Comparison of ENCODE assay signal across 10 cellular contexts in the genomic region with DNA sequence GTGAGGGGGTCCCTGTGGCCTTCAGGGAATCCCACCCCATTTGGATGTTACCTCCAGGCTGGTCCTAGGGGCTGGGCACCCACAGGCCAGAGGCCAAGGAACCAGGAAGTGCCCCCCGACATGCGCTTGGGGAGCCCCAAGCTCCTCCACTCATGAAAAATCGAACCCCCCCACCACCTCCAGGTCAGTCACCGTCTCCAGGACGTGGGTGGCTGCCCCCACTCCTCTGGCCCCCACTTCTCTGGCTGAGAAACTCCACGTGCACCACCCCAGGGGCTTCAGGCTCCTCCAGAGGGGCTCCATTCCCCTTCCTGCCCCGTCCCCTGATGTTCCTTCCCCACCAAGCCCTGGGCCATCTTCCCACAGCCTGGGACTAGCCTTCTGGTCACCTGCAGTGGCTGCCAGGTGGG. TPM values are rescaled to one million over a fixed set of nuclear protein-coding genes. Genes with fewer than 3 reads are reported as not detected.
A peak's percentile ranks its signal among the peaks of the same experiment; 100 is the strongest.
DNase-seq lines count a peak whose midpoint lies in the region; ATAC-seq and TF ChIP-seq lines count a peak whose summit lies in the region.
"Had no signal": no experiment of that assay in that cellular context is flagged by ENCODE, and none has a peak within 500 bp of the region (broad histone marks: within the 10 kb centered on the region; RNA-seq: fewer than 3 reads in every experiment).

No MANE protein-coding gene starts in this region.

- peaks cover 19% of the 10 kb centered on the region for H3K27me3 Mint-ChIP-seq in MCF 10A (ENCODE audit: insufficient read depth, unreplicated experiment)
- H3K27me3 Mint-ChIP-seq in osteocyte (ENCODE audit: unreplicated experiment), result no peaks in the 10 kb centered on the region

- POLR2A ChIA-PET in MCF 10A (lab: Yijun Ruan, JAX), result interaction anchor here (0.6 kb wide), 1 partner anchor 118 kb away, joined by 3 read pairs; no protein-coding TSS in a partner anchor

- H3K4me1 ChIP-seq in breast epithelium (peaks cover 0 to 4% of the 10 kb centered on the region in 2 donors), heart right ventricle (peaks cover 28 to 53% (median 39%) of the 10 kb centered on the region in 9 donors), psoas muscle (peaks cover 12% of the 10 kb centered on the region)

- no peak overlapping the region for H3K27ac Mint-ChIP-seq in MCF 10A (ENCODE audit: low read depth, unreplicated experiment)
- no peak overlapping the region for H3K27ac Mint-ChIP-seq in osteocyte (ENCODE audit: unreplicated experiment)
- H3K27ac Mint-ChIP-seq: mesothelial cell of epicardium had no signal

- 86 to 91% methylated on average over 7 of the region's 7 CpGs for whole genome bisulfite sequencing in heart right ventricle, 2 donors
- WGBS in psoas muscle, 3 donors, result 87 to 93% (median 92%) methylated on average over 6 to 7 of the region's 7 CpGs

- BruUV-seq in MCF 10A (replicated peaks; lab: Mats Ljungman, UMichigan), result no TSS peak

- H3K9me3 ChIP-seq in breast epithelium (no peaks in the 10 kb centered on the region), heart right ventricle (no peaks in the 10 kb centered on the region), psoas muscle (no peaks in the 10 kb centered on the region)

- peaks cover 0 to 5% of the 10 kb centered on the region in 2 donors for H3K27me3 ChIP-seq in breast epithelium
- H3K27me3 ChIP-seq in heart right ventricle, result no peaks in the 10 kb centered on the region
- peaks cover 0 to 28% (median 5%) of the 10 kb centered on the region in 3 donors for H3K27me3 ChIP-seq in psoas muscle (ENCODE audit: insufficient read depth in 3 of 3, low read length in 2 of 3)

- no peak for TF ChIP-seq POLR2A in breast epithelium (IDR thresholded peaks at IDR 0.05)

- TF ChIP-seq CTCF in breast epithelium (IDR thresholded peaks at IDR 0.05) (no peak), MCF 10A (IDR thresholded peaks at IDR 0.05; ENCODE audit: unreplicated experiment) (no peak), heart right ventricle (IDR thresholded peaks at IDR 0.05) (no peak), psoas muscle (IDR thresholded peaks at IDR 0.05) (no peak), GM20000 (IDR thresholded peaks at IDR 0.05; ENCODE audit: extremely low read depth, missing control alignments) (no peak), osteocyte (IDR thresholded peaks at IDR 0.05) (no peak)

- H3K4me3 ChIP-seq in breast epithelium, result no peak overlapping the region
- H3K4me3 ChIP-seq in heart right ventricle, result no peak overlapping the region
- no peak overlapping the region for H3K4me3 ChIP-seq in psoas muscle

- intact Hi-C loops in breast epithelium (cut with DNase I; ENCODE audit: low total_unique reads), result no loop called here
- intact Hi-C loops in MCF 10A (cut with micrococcal nuclease), result no loop called here
- intact Hi-C loops in heart right ventricle (cut with DNase I), result loop anchor here in 4 of 10 donors (2.0 to 5.0 kb wide), 3 partner anchors 34 to 47 kb away; no protein-coding TSS in a partner anchor
- intact Hi-C loops in psoas muscle (cut with DNase I), result loop anchor here in 1 of 2 donors (5.0 kb wide), 1 partner anchor 34 kb away; no protein-coding TSS in a partner anchor

- CTCF ChIA-PET in MCF 10A (lab: Yijun Ruan, JAX), result no interaction called here

- DNase-seq in breast epithelium (ENCODE audit: low spot score in 2 of 2) (no peak), MCF 10A (ENCODE audit: unreplicated experiment) (no peak), heart right ventricle (peak in 1 of 2 donors; percentile 19), psoas muscle (peak in 1 of 2 donors; percentile 17), HT-29 (ENCODE audit: low spot score) (no peak), GM20000 (ENCODE audit: low spot score) (no peak), KBM-7 (no peak), osteocyte (ENCODE audit: extremely low spot score, unreplicated experiment) (no peak)

- H3K9me3 Mint-ChIP-seq in MCF 10A (ENCODE audit: unreplicated experiment), result no peaks in the 10 kb centered on the region
- no peaks in the 10 kb centered on the region for H3K9me3 Mint-ChIP-seq in osteocyte (ENCODE audit: unreplicated experiment)
- H3K9me3 Mint-ChIP-seq: T-cell had no signal

- no peak overlapping the region for H3K4me3 Mint-ChIP-seq in MCF 10A (ENCODE audit: unreplicated experiment)
- no peak overlapping the region for H3K4me3 Mint-ChIP-seq in osteocyte (ENCODE audit: unreplicated experiment)
- H3K4me3 Mint-ChIP-seq: mesothelial cell of epicardium, T-cell had no signal

- in situ Hi-C loops in KBM-7 (cut with MboI; ENCODE audit: low pct_unique_long_range_greater_than_20kb, low sequenced_read_pairs), result no loop called here

- ATAC-seq in heart right ventricle (no peak), psoas muscle (no peak)
- ATAC-seq: T-cell had no signal

- H3K27ac ChIP-seq in breast epithelium (peak overlapping the region; percentile 66 to 85), heart right ventricle (peak overlapping the region; percentile 78 to 94 (median 85)), psoas muscle (peak overlapping the region; percentile 84)

- no peaks in the 10 kb centered on the region for H3K36me3 Mint-ChIP-seq in MCF 10A (ENCODE audit: insufficient read depth, unreplicated experiment)
- no peaks in the 10 kb centered on the region for H3K36me3 Mint-ChIP-seq in osteocyte (ENCODE audit: unreplicated experiment)
- H3K36me3 Mint-ChIP-seq: mesothelial cell of epicardium, T-cell had no signal

- peaks cover 5% of the 10 kb centered on the region for H3K4me1 Mint-ChIP-seq in MCF 10A (ENCODE audit: insufficient read depth, unreplicated experiment)
- peaks cover 43% of the 10 kb centered on the region for H3K4me1 Mint-ChIP-seq in osteocyte (ENCODE audit: unreplicated experiment)

- H3K36me3 ChIP-seq in breast epithelium (no peaks in the 10 kb centered on the region), heart right ventricle (no peaks in the 10 kb centered on the region), psoas muscle (ENCODE audit: insufficient read depth in 1 of 2, low read depth in 1 of 2) (no peaks in the 10 kb centered on the region)

RNA-seq across cellular contexts. Expression of gene POFUT2, which starts 30.5 kb away (rescaled TPM):
- 10 to 100 TPM; 20.0 to 22.9 (median 22.1) TPM for total RNA-seq in breast epithelium
- total RNA-seq in MCF 10A (2022), result 25.2 and 31.3 TPM in 2 replicates
- total RNA-seq in heart right ventricle, result 10 to 100 TPM; 12.7 to 20.4 (median 16.3) TPM
- 10 to 100 TPM; 18.9 to 20.6 TPM for polyA plus RNA-seq in heart right ventricle
- total RNA-seq in psoas muscle, result 10 to 100 TPM in 2 of 4 donors, 1 to 10 TPM in 2; 5.6 to 13.9 (median 9.4) TPM
- 10 to 100 TPM in 2 of 3 donors, 1 to 10 TPM in 1; 8.3 to 13.1 (median 10.8) TPM for polyA plus RNA-seq in psoas muscle
- 19.3 and 21.7 TPM in 2 replicates for total RNA-seq in HT-29 (2014; rRNA removed; shearing (Covaris generic))
- 62.7 and 63.7 TPM in 2 replicates for total RNA-seq in osteocyte
